20 cellular contexts compared by ENCODE assay signal in genomic region chr15:49236869-49237268, GRCh38.
DNase-seq lines count a peak whose midpoint lies in the region; TF ChIP-seq lines count a peak whose summit lies in the region.
"Had no signal": no experiment of that assay in that cellular context is flagged by ENCODE, and none has a peak within 500 bp of the region (broad histone marks: within the 10 kb centered on the region; RNA-seq: fewer than 3 reads in every experiment).

No MANE protein-coding gene starts in this region.

- no peaks in the 10 kb centered on the region for H3K36me3 ChIP-seq in uterus

- peak; percentile 25 for DNase-seq in NCI-H1694 treated with DMSO at 0.1 percent for 48 hours (lab: John Stamatoyannopoulos, UW)
- no peak for DNase-seq in NCI-H1694 (lab: John Stamatoyannopoulos, UW)
- no peak for DNase-seq in mesothelial cell of epicardium (ENCODE audit: low spot score in 2 of 2, unreplicated experiment in 2 of 2)
- no peak for DNase-seq in uterus
- no peak for DNase-seq in superior temporal gyrus (ENCODE audit: extremely low spot score)
- no peak for DNase-seq in LoVo (ENCODE audit: low spot score)
- no peak for DNase-seq in endothelial cell (ENCODE audit: low spot score)
- DNase-seq: 8988T, H7, MG63, NCI-H1048, NCI-H1436 treated with DMSO at 0.1 percent for 48 hours, NCI-H2107, NCI-H510A treated with DMSO at 0.1 percent for 48 hours, PC-9, SIG-M5 had no signal

- no peaks in the 10 kb centered on the region for H3K27me3 ChIP-seq in uterus
- H3K27me3 ChIP-seq: MG63 had no signal

- TF ChIP-seq POLR2A in uterus (IDR thresholded peaks at IDR 0.05) = no peak

- H3K4me3 Mint-ChIP-seq in mesothelial cell of epicardium (no peak overlapping the region), endothelial cell (ENCODE audit: unreplicated experiment) (no peak overlapping the region)
- H3K4me3 Mint-ChIP-seq: CD14-positive monocyte had no signal

- no peaks in the 10 kb centered on the region for H3K27me3 Mint-ChIP-seq in mesothelial cell of epicardium (ENCODE audit: low read depth)
- H3K27me3 Mint-ChIP-seq in endothelial cell (ENCODE audit: unreplicated experiment) = no peaks in the 10 kb centered on the region

- no peak overlapping the region for H3K4me3 ChIP-seq in uterus
- H3K4me3 ChIP-seq: MG63, PC-9 had no signal

- TF ChIP-seq CTCF in mesothelial cell of epicardium (IDR thresholded peaks at IDR 0.05; ENCODE audit: unreplicated experiment) (no peak), uterus (IDR thresholded peaks at IDR 0.05) (no peak), endothelial cell (IDR thresholded peaks at IDR 0.05; ENCODE audit: unreplicated experiment) (no peak)

- H3K9me3 ChIP-seq in uterus = no peaks in the 10 kb centered on the region
- H3K9me3 ChIP-seq: MG63 had no signal

- H3K27ac Mint-ChIP-seq in mesothelial cell of epicardium = peak overlapping the region; percentile 32
- H3K27ac Mint-ChIP-seq in endothelial cell (ENCODE audit: unreplicated experiment) = no peak overlapping the region
- H3K27ac Mint-ChIP-seq: CD14-positive monocyte had no signal

- H3K4me1 ChIP-seq in uterus = peaks cover 0 to 12% of the 10 kb centered on the region in 2 donors

- H3K9me3 Mint-ChIP-seq in mesothelial cell of epicardium (no peaks in the 10 kb centered on the region), endothelial cell (ENCODE audit: unreplicated experiment) (no peaks in the 10 kb centered on the region)

- intact Hi-C loops in uterus (cut with DNase I; ENCODE audit: low total_unique reads) = no loop called here

- H3K27ac ChIP-seq in cingulate gyrus (ENCODE audit: low read depth, low read length) = peak overlapping the region; percentile 35
- H3K27ac ChIP-seq in uterus = peak overlapping the region; percentile 47 to 57
- H3K27ac ChIP-seq: HL-60, PC-9, RWPE1 had no signal

- peaks cover 28% of the 10 kb centered on the region for H3K4me1 Mint-ChIP-seq in mesothelial cell of epicardium
- H3K4me1 Mint-ChIP-seq in endothelial cell (ENCODE audit: unreplicated experiment) = peaks cover 11% of the 10 kb centered on the region

- H3K36me3 Mint-ChIP-seq in mesothelial cell of epicardium = peaks cover 21% of the 10 kb centered on the region
- peaks cover 9% of the 10 kb centered on the region for H3K36me3 Mint-ChIP-seq in endothelial cell (ENCODE audit: low read depth, unreplicated experiment)
